In genomic region chr11:17552392-17553248, GRCh38 we compare ENCODE assay signal across 18 cellular contexts. TPM values are rescaled to one million over a fixed set of nuclear protein-coding genes. Genes with fewer than 3 reads are reported as not detected.
"Had no signal": no experiment of that assay in that cellular context is flagged by ENCODE, and none has a peak within 500 bp of the region (broad histone marks: within the 10 kb centered on the region; RNA-seq: fewer than 3 reads in every experiment).

No MANE protein-coding gene starts in this region.

- H3K4me1 ChIP-seq: adrenal gland, vagina had no signal

- H3K4me1 Mint-ChIP-seq: central memory CD8-positive, alpha-beta T cell had no signal

- H3K4me3 ChIP-seq: adrenal gland, lung, vagina had no signal

- H3K27me3 ChIP-seq: vagina had no signal

- H3K9me3 ChIP-seq: adrenal gland, vagina had no signal

- H3K36me3 Mint-ChIP-seq: activated CD8-positive, alpha-beta memory T cell treated with anti-CD3 and anti-CD28 coated beads, Interleukin-2, amount 10 ng/mL, durations not matched to agents 7 days and 5 days; naive thymus-derived CD8-positive, alpha-beta T cell had no signal

- H3K27ac Mint-ChIP-seq: activated CD8-positive, alpha-beta memory T cell treated with anti-CD3 and anti-CD28 coated beads, Interleukin-2, amount 10 ng/mL, durations not matched to agents 7 days and 5 days; T-helper 2 cell treated with Interferon-gamma antibody and Interleukin-4, amounts not matched to agents 5 μg/mL and 100 μg/mL, for 36 hours had no signal

- H3K36me3 ChIP-seq: adrenal gland, vagina had no signal

- ATAC-seq: activated CD4-positive, CD25-positive, alpha-beta regulatory T cell treated with anti-CD3 and anti-CD28 coated beads, Interleukin-2, amount 50 U/mL, for 24 hours; activated CD8-positive, alpha-beta memory T cell treated with anti-CD3 and anti-CD28 coated beads, Interleukin-2, amount 10 ng/mL, durations not matched to agents 7 days and 5 days; naive thymus-derived CD8-positive, alpha-beta T cell had no signal

- DNase-seq: activated CD8-positive, alpha-beta memory T cell treated with anti-CD3 and anti-CD28 coated beads, Interleukin-2, amount 10 ng/mL, durations not matched to agents 7 days and 5 days; activated naive CD4-positive, alpha-beta T cell; activated T-cell treated with anti-CD3 and anti-CD28 coated beads, Interleukin-2, amount 50 U/mL, for 48 hours; adrenal gland; cortex of kidney; effector CD8-positive, alpha-beta T cell; hypothalamus; occipital lobe; stimulated activated CD4-positive, alpha-beta T cell treated with anti-CD3 and anti-CD28 coated beads, Interleukin-4, amount 100 ng/mL, for 1 hour; stimulated activated CD8-positive, alpha-beta memory T cell treated with anti-CD3 and anti-CD28 coated beads, Interleukin-4, amount 100 ng/mL, for 48 hours had no signal

- H3K9me3 Mint-ChIP-seq: central memory CD8-positive, alpha-beta T cell; naive thymus-derived CD8-positive, alpha-beta T cell; T-helper 2 cell treated with Interferon-gamma antibody and Interleukin-4, amounts not matched to agents 5 μg/mL and 100 μg/mL, for 36 hours had no signal

- H3K27ac ChIP-seq: adrenal gland, vagina had no signal

- H3K4me3 Mint-ChIP-seq: activated CD8-positive, alpha-beta memory T cell treated with anti-CD3 and anti-CD28 coated beads, Interleukin-2, amount 10 ng/mL, durations not matched to agents 7 days and 5 days; central memory CD8-positive, alpha-beta T cell; naive thymus-derived CD8-positive, alpha-beta T cell; T-helper 2 cell treated with Interferon-gamma antibody and Interleukin-4, amounts not matched to agents 5 μg/mL and 100 μg/mL, for 36 hours had no signal

RNA-seq across cellular contexts. Expression of gene OTOG, which starts 5.6 kb away (rescaled TPM):
- total RNA-seq: activated CD8-positive, alpha-beta memory T cell treated with anti-CD3 and anti-CD28 coated beads, Interleukin-2, amount 10 ng/mL, durations not matched to agents 7 days and 5 days; adrenal gland; mononuclear cell; naive thymus-derived CD8-positive, alpha-beta T cell; occipital lobe; pulmonary artery endothelial cell; vagina had no signal

RNA-seq across cellular contexts. Expression of gene USH1C, which starts 8.4 kb away (rescaled TPM):
- total RNA-seq: activated CD8-positive, alpha-beta memory T cell treated with anti-CD3 and anti-CD28 coated beads, Interleukin-2, amount 10 ng/mL, durations not matched to agents 7 days and 5 days; mononuclear cell; naive thymus-derived CD8-positive, alpha-beta T cell; pulmonary artery endothelial cell; vagina had no signal
